ENCODE assay signal across 1 cellular context in genomic region chr11:65869643-65870306, GRCh38.
TF ChIP-seq lines count a peak whose summit lies in the region.

No MANE protein-coding gene starts in this region.

TF ChIP-seq in IMR-90, 13 proteins besides CTCF, POLR2A, EP300 and RAD21:
- TF ChIP-seq CHD1 (IDR thresholded peaks at IDR 0.05; ENCODE audit: low read depth, low read length) (no peak), RCOR1 (IDR thresholded peaks at IDR 0.05; ENCODE audit: insufficient replicate concordance, low read length) (no peak), MXI1 (IDR thresholded peaks at IDR 0.05; ENCODE audit: borderline replicate concordance, low read depth, low read length) (no peak)
TF ChIP-seq in IMR-90: peak in this region for 0.
